ENCODE assay signal across 35 cellular contexts in genomic region chr1:107051266-107051665, GRCh38.
"Had no signal": no experiment of that assay in that cellular context is flagged by ENCODE, and none has a peak within 500 bp of the region (broad histone marks: within the 10 kb centered on the region; RNA-seq: fewer than 3 reads in every experiment).

No MANE protein-coding gene starts in this region.

- H3K9me3 ChIP-seq: MG63 had no signal

- DNase-seq: Karpas-422, Kasumi-1, MG63, MM.1S, MV-4-11, NCI-H1048, NCI-H1092, NCI-H1092 treated with DMSO at 0.1 percent for 48 hours, NCI-H1105, NCI-H1105 treated with DMSO at 0.1 percent for 48 hours, NCI-H1417, NCI-H1417 treated with DMSO at 0.1 percent for 48 hours, NCI-H1436, NCI-H1436 treated with DMSO at 0.1 percent for 48 hours, NCI-H146, NCI-H1694, NCI-H1694 treated with DMSO at 0.1 percent for 48 hours, NCI-H187, NCI-H187 treated with DMSO at 0.1 percent for 48 hours, NCI-H1930, NCI-H2029, NCI-H2029 treated with DMSO at 0.1 percent for 48 hours, NCI-H2081, NCI-H2081 treated with DMSO at 0.1 percent for 48 hours, NCI-H2107, NCI-H2171, NCI-H2171 treated with DMSO at 0.1 percent for 48 hours, NCI-H2227 treated with DMSO at 0.1 percent for 48 hours, NCI-H226, NCI-H345, NCI-H446, NCI-H446 treated with DMSO at 0.1 percent for 48 hours, NCI-H510A, NCI-H510A treated with DMSO at 0.1 percent for 48 hours, NCI-H524 had no signal

- H3K36me3 ChIP-seq: MG63 had no signal

- H3K27me3 ChIP-seq: MG63 had no signal

- H3K4me3 ChIP-seq: MG63 had no signal
